29 cellular contexts compared by ENCODE assay signal in the genomic region with DNA sequence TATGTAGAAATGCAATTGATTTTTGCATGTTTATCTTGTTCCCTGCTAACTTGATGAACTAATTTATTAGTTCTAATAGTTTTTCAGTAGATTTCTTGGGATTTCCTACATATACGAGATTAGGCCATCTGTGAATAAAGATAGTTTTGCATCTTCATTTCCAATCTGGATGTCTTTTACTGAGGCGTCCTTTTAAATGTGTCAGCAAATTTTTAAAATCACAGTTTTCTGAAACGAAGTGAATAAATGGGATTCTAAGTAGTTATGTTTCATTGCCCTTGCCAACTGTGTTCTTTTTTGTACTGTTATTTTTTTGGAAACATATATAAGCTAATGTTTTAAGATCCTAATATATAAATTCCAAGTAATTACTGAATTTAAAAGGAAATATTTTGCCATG.
"Had no signal": no experiment of that assay in that cellular context is flagged by ENCODE, and none has a peak within 500 bp of the region (broad histone marks: within the 10 kb centered on the region; RNA-seq: fewer than 3 reads in every experiment).

No MANE protein-coding gene starts in this region.

- ATAC-seq: effector memory CD8-positive, alpha-beta T cell; esophagus mucosa; gastroesophageal sphincter; heart right ventricle; left colon; left lobe of liver; left ventricle myocardium superior; lower lobe of right lung; mucosa of descending colon; naive thymus-derived CD8-positive, alpha-beta T cell had no signal

- H3K9me3 Mint-ChIP-seq: effector memory CD8-positive, alpha-beta T cell had no signal

- DNase-seq: colonic mucosa; cortex of kidney; effector CD8-positive, alpha-beta T cell; effector memory CD8-positive, alpha-beta T cell; endodermal cell; erythroblast; esophagus squamous epithelium; foreskin fibroblast; foreskin melanocyte; head of caudate nucleus; heart right ventricle; hippocampal formation; islet precursor cell; kidney; kidney glomerular epithelial cell; left colon; left ventricle myocardium superior; lower lobe of right lung; mesenchymal stem cell; mucosa of descending colon; naive B cell; naive thymus-derived CD8-positive, alpha-beta T cell had no signal

- H3K36me3 ChIP-seq: colonic mucosa, esophagus squamous epithelium had no signal

- H3K27me3 ChIP-seq: colonic mucosa, esophagus squamous epithelium, gastroesophageal sphincter, heart right ventricle had no signal

- H3K4me1 ChIP-seq: colonic mucosa, esophagus squamous epithelium, gastroesophageal sphincter, heart right ventricle, lower lobe of right lung had no signal

- H3K9me3 ChIP-seq: colonic mucosa, esophagus squamous epithelium, gastroesophageal sphincter, heart right ventricle, lower lobe of right lung, mucosa of descending colon had no signal

- H3K4me1 Mint-ChIP-seq: endodermal cell, mesothelial cell of epicardium, naive B cell had no signal

- H3K27me3 Mint-ChIP-seq: dendritic cell treated with granulocyte-macrophage colony-stimulating factor and Interleukin-4, amounts not matched to agents 40 ng/mL and 50 ng/mL, for 4 days; effector memory CD8-positive, alpha-beta T cell; naive thymus-derived CD8-positive, alpha-beta T cell had no signal

- H3K27ac Mint-ChIP-seq: dendritic cell treated with granulocyte-macrophage colony-stimulating factor and Interleukin-4, amounts not matched to agents 40 ng/mL and 50 ng/mL, for 4 days; effector memory CD8-positive, alpha-beta T cell; endodermal cell; mesothelial cell of epicardium; naive B cell had no signal

- H3K4me3 Mint-ChIP-seq: dendritic cell treated with granulocyte-macrophage colony-stimulating factor and Interleukin-4, amounts not matched to agents 40 ng/mL and 50 ng/mL, for 4 days; effector memory CD8-positive, alpha-beta T cell; endodermal cell; mesothelial cell of epicardium; naive B cell; naive thymus-derived CD8-positive, alpha-beta T cell had no signal

- FAIRE-seq: endometrium, kidney had no signal

- H3K27ac ChIP-seq: colonic mucosa, epithelial cell of prostate, esophagus squamous epithelium, gastroesophageal sphincter, heart right ventricle, lower lobe of right lung had no signal

- H3K4me3 ChIP-seq: colonic mucosa, esophagus squamous epithelium, gastroesophageal sphincter, heart right ventricle, lower lobe of right lung, mucosa of descending colon had no signal

- H3K36me3 Mint-ChIP-seq: naive B cell had no signal
